ENCODE assay signal across 15 cellular contexts in the genomic region with DNA sequence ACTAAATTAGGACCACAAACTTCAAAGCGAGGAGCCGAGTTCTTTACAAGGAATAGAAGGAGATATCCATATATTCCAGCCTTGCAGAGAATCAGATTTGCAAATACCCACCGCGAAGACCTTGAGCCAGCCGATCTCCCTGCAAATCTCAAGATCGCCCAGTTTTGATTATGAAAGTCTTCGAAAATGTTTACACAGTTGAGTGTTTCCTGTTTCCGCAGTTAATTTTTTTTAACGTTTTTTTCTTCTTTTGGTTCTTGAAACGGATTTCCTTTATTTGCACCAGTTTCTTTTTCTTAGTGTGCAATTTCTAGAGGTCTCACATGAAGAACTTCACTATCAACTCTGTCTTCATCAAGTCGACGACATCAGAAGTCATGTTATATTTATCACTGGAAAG. TPM values are rescaled to one million over a fixed set of nuclear protein-coding genes. Genes with fewer than 3 reads are reported as not detected.
A peak's percentile ranks its signal among the peaks of the same experiment; 100 is the strongest.
DNase-seq lines count a peak whose midpoint lies in the region; ATAC-seq and TF ChIP-seq lines count a peak whose summit lies in the region.
"Had no signal": no experiment of that assay in that cellular context is flagged by ENCODE, and none has a peak within 500 bp of the region (broad histone marks: within the 10 kb centered on the region; RNA-seq: fewer than 3 reads in every experiment).

No MANE protein-coding gene starts in this region.

- H4K20me1 ChIP-seq in GM23338 (replicated peaks; ENCODE audit: insufficient read depth), result peaks cover 36% of the 10 kb centered on the region; the same call in 1 of the 2 replicates
- H4K20me1 ChIP-seq in osteoblast (ENCODE audit: insufficient read depth, low read length), result no peaks in the 10 kb centered on the region

- peaks cover 10 to 19% of the 10 kb centered on the region in 2 donors for H3K27me3 Mint-ChIP-seq in CD4-positive, alpha-beta memory T cell
- H3K27me3 Mint-ChIP-seq in GM23338 (ENCODE audit: insufficient read depth, low read depth, poor library complexity), result peaks cover 85% of the 10 kb centered on the region
- peaks cover 37% of the 10 kb centered on the region for H3K27me3 Mint-ChIP-seq in activated T-cell treated with anti-CD3 and anti-CD28 coated beads, Interleukin-2, amount 50 U/mL, for 4 hours (ENCODE audit: low read depth)
- H3K27me3 Mint-ChIP-seq in naive thymus-derived CD8-positive, alpha-beta T cell, result peaks cover 8 to 47% (median 26%) of the 10 kb centered on the region in 5 donors

- POLR2A ChIA-PET in CD4-positive, alpha-beta memory T cell (lab: Charles Lee; ENCODE audit: partially characterized antibody), result interaction anchor here (1.0 to 2.6 kb wide), 6 partner anchors 8 to 104 kb away, joined by 6 to 26 read pairs (median 10); partner anchors contain the start of gene COMMD3
- POLR2A ChIA-PET in naive thymus-derived CD8-positive, alpha-beta T cell (lab: Charles Lee), result interaction anchor here (0.9 to 2.5 kb wide), 5 partner anchors 8 to 104 kb away, joined by 3 to 17 read pairs (median 8); partner anchors contain the start of genes BMI1 and COMMD3

- 69% methylated on average over 12 of the region's 12 CpGs for WGBS in prostate gland

- H3K27ac Mint-ChIP-seq in CD4-positive, alpha-beta memory T cell, result peak overlapping the region; percentile 86 to 97 (median 94)
- H3K27ac Mint-ChIP-seq in GM23338, result no peak overlapping the region
- peak overlapping the region; percentile 68 to 92 (median 87) for H3K27ac Mint-ChIP-seq in naive thymus-derived CD8-positive, alpha-beta T cell

- TF ChIP-seq CTCF in GM23338 (conservative IDR thresholded peaks at IDR 0.05; ENCODE audit: low read depth in 2 of 2), result no peak
- TF ChIP-seq CTCF in prostate gland (IDR thresholded peaks at IDR 0.05), result no peak
- TF ChIP-seq CTCF in osteoblast (IDR thresholded peaks at IDR 0.05; ENCODE audit: extremely low read depth, low read depth, low read length), result no peak

- H3K4me3 ChIP-seq in CD4-positive, alpha-beta memory T cell (ENCODE audit: low read length in 2 of 2), result peak overlapping the region; percentile 53 to 59
- 0 out of 2 replicates have a peak overlapping the region, but pooled peaks have one; percentile 50 for H3K4me3 ChIP-seq in GM23338
- no peak overlapping the region for H3K4me3 ChIP-seq in prostate gland
- H3K4me3 ChIP-seq in osteoblast (ENCODE audit: insufficient read depth, low read length), result no peak overlapping the region

- H3K4me1 Mint-ChIP-seq in CD4-positive, alpha-beta memory T cell, result peaks cover 21 to 40% (median 31%) of the 10 kb centered on the region in 4 donors
- peaks cover 25% of the 10 kb centered on the region for H3K4me1 Mint-ChIP-seq in GM23338
- peaks cover 34% of the 10 kb centered on the region for H3K4me1 Mint-ChIP-seq in activated T-cell treated with anti-CD3 and anti-CD28 coated beads, Interleukin-2, amount 50 U/mL, for 4 hours (ENCODE audit: low read depth)
- H3K4me1 Mint-ChIP-seq in naive thymus-derived CD8-positive, alpha-beta T cell, result peaks cover 8 to 37% (median 26%) of the 10 kb centered on the region in 4 donors

- H3K9me3 Mint-ChIP-seq in CD4-positive, alpha-beta memory T cell, result peaks cover 0 to 24% (median 5%) of the 10 kb centered on the region in 8 donors
- H3K9me3 Mint-ChIP-seq in GM23338, result peaks cover 3% of the 10 kb centered on the region; the same call in 2 of the 3 replicates
- H3K9me3 Mint-ChIP-seq in activated T-cell treated with anti-CD3 and anti-CD28 coated beads, Interleukin-2, amount 50 U/mL, for 4 hours, result peaks cover 5% of the 10 kb centered on the region
- peaks cover 0 to 22% (median 3%) of the 10 kb centered on the region in 9 donors for H3K9me3 Mint-ChIP-seq in naive thymus-derived CD8-positive, alpha-beta T cell

- H3K27me3 ChIP-seq in CD4-positive, alpha-beta memory T cell (ENCODE audit: insufficient read depth, low read length), result peaks cover 25% of the 10 kb centered on the region
- H3K27me3 ChIP-seq in GM23338 (ENCODE audit: insufficient read depth) (peaks cover 100% of the 10 kb centered on the region), prostate gland (replicated peaks; ENCODE audit: insufficient read depth) (peaks cover 14% of the 10 kb centered on the region), osteoblast (ENCODE audit: insufficient read depth, low read length) (peaks cover 47% of the 10 kb centered on the region)

- H2AFZ ChIP-seq in GM23338 (no peak overlapping the region), osteoblast (ENCODE audit: low read length) (no peak overlapping the region)

- DNase-seq in CD4-positive, alpha-beta memory T cell, result peak; percentile 45 to 76 (median 72)
- DNase-seq in GM23338 (ENCODE audit: low spot score) (no peak), prostate gland (ENCODE audit: low spot score) (no peak), osteoblast (ENCODE audit: insufficient read length, low spot score, missing footprints) (no peak), RKO (ENCODE audit: low spot score) (no peak)
- no peak for DNase-seq in activated T-cell treated with anti-CD3 and anti-CD28 coated beads, Interleukin-2, amount 50 U/mL, for 4 hours
- DNase-seq in naive thymus-derived CD8-positive, alpha-beta T cell, result peak in 3 of 10 donors; percentile 67 to 73 (median 70)
- DNase-seq: activated CD8-positive, alpha-beta memory T cell treated with anti-CD3 and anti-CD28 coated beads, Interleukin-2, amount 50 U/mL, for 48 hours; mammary epithelial cell; NCI-H345; RPMI8226; stimulated activated CD4-positive, alpha-beta T cell treated with anti-CD3 and anti-CD28 coated beads, Interleukin-4, amount 100 ng/mL, for 4 hours had no signal

- peak overlapping the region; percentile 78 to 93 (median 88) for H3K4me3 Mint-ChIP-seq in CD4-positive, alpha-beta memory T cell
- H3K4me3 Mint-ChIP-seq in GM23338, result peak overlapping the region; percentile 55; the same call in 1 of the 3 replicates
- H3K4me3 Mint-ChIP-seq in activated T-cell treated with anti-CD3 and anti-CD28 coated beads, Interleukin-2, amount 50 U/mL, for 4 hours, result peak overlapping the region; percentile 75
- peak overlapping the region; percentile 68 to 84 (median 81) for H3K4me3 Mint-ChIP-seq in naive thymus-derived CD8-positive, alpha-beta T cell

- ATAC-seq in GM23338 (no peak), HG02885 (IDR thresholded peaks at IDR 0.05; ENCODE audit: poor library complexity, unreplicated experiment) (no peak)
- ATAC-seq in activated T-cell treated with anti-CD3 and anti-CD28 coated beads, Interleukin-2, amount 50 U/mL, for 4 hours, result no peak
- ATAC-seq in naive thymus-derived CD8-positive, alpha-beta T cell, result peak; percentile 15 to 20

- H3K79me2 ChIP-seq in GM23338 (replicated peaks; ENCODE audit: insufficient read depth), result no peaks in the 10 kb centered on the region
- no peaks in the 10 kb centered on the region for H3K79me2 ChIP-seq in osteoblast (ENCODE audit: insufficient read depth, low read length)

- no peaks in the 10 kb centered on the region for H3K36me3 ChIP-seq in CD4-positive, alpha-beta memory T cell (ENCODE audit: insufficient read depth, low read length)
- H3K36me3 ChIP-seq in GM23338 (ENCODE audit: insufficient read depth), result no peaks in the 10 kb centered on the region
- H3K36me3 ChIP-seq in prostate gland, result no peaks in the 10 kb centered on the region
- H3K36me3 ChIP-seq in osteoblast (ENCODE audit: insufficient read depth, low read length), result peaks cover 20% of the 10 kb centered on the region

- H3K9me2 ChIP-seq in GM23338 (ENCODE audit: insufficient read depth), result no peaks in the 10 kb centered on the region

- H3K36me3 Mint-ChIP-seq in CD4-positive, alpha-beta memory T cell, result peaks cover 10 to 20% of the 10 kb centered on the region in 2 donors
- H3K36me3 Mint-ChIP-seq in GM23338 (ENCODE audit: low read depth), result no peaks in the 10 kb centered on the region; the same call in 2 of the 3 replicates
- H3K36me3 Mint-ChIP-seq in activated T-cell treated with anti-CD3 and anti-CD28 coated beads, Interleukin-2, amount 50 U/mL, for 4 hours (ENCODE audit: insufficient read depth), result peaks cover 11% of the 10 kb centered on the region
- H3K36me3 Mint-ChIP-seq in naive thymus-derived CD8-positive, alpha-beta T cell, result peaks cover 10 to 18% (median 17%) of the 10 kb centered on the region in 3 donors

- H3K9me3 ChIP-seq in CD4-positive, alpha-beta memory T cell (ENCODE audit: control insufficient read depth in 1 of 2, low read length in 2 of 2), result no peaks in the 10 kb centered on the region
- H3K9me3 ChIP-seq in prostate gland, result no peaks in the 10 kb centered on the region
- H3K9me3 ChIP-seq in osteoblast (ENCODE audit: low read depth, low read length), result no peaks in the 10 kb centered on the region

- intact Hi-C loops in CD4-positive, alpha-beta memory T cell (cut with micrococcal nuclease), result loop anchor here (1.0 to 2.0 kb wide), 3 partner anchors 8 to 330 kb away; partner anchors contain the start of genes COMMD3 and DNAJC1
- intact Hi-C loops in prostate gland (cut with DNase I), result no loop called here

- peak overlapping the region; percentile 79; the same call in 1 of the 2 replicates for H3K4me2 ChIP-seq in GM23338
- H3K4me2 ChIP-seq in osteoblast (ENCODE audit: insufficient read depth, low read length), result no peak overlapping the region

- peaks cover 22% of the 10 kb centered on the region for H3F3A ChIP-seq in GM23338 (replicated peaks; ENCODE audit: low read depth)

- peak overlapping the region; percentile 61 for H3K27ac ChIP-seq in CD4-positive, alpha-beta memory T cell (ENCODE audit: low read depth, low read length)
- H3K27ac ChIP-seq in GM23338 (ENCODE audit: low read depth) (no peak overlapping the region), prostate gland (no peak overlapping the region), osteoblast (ENCODE audit: low read depth, low read length) (no peak overlapping the region)

- CTCF ChIA-PET in CD4-positive, alpha-beta memory T cell (lab: Charles Lee; ENCODE audit: partially characterized antibody), result interaction anchor here (0.9 to 2.6 kb wide), 2 partner anchors 11 to 17 kb away, joined by 3 to 10 read pairs; partner anchors contain the start of gene COMMD3

- no peak for TF ChIP-seq POLR2A in prostate gland (IDR thresholded peaks at IDR 0.05)

- H3K4me1 ChIP-seq in CD4-positive, alpha-beta memory T cell (ENCODE audit: insufficient read depth, low read length), result peaks cover 53% of the 10 kb centered on the region
- peaks cover 46% of the 10 kb centered on the region for H3K4me1 ChIP-seq in GM23338 (ENCODE audit: insufficient read depth)
- H3K4me1 ChIP-seq in prostate gland (replicated peaks), result peaks cover 12% of the 10 kb centered on the region
- H3K4me1 ChIP-seq in osteoblast (ENCODE audit: insufficient read depth, low read length), result no peaks in the 10 kb centered on the region

RNA-seq across cellular contexts. Expression of gene SPAG6, which starts 12.1 kb away (rescaled TPM):
- total RNA-seq in CD4-positive, alpha-beta memory T cell, result not detected
- not detected for polyA plus RNA-seq in CD4-positive, alpha-beta memory T cell
- 0.12 TPM in 1 of 2 replicates, not detected in the other for total RNA-seq in GM23338 (2014; rRNA removed; shearing (Covaris generic))
- 0.21 and 0.33 TPM in 2 replicates for polyA plus RNA-seq in GM23338 (2016; fragmentation: Nextera tagmentation; extraction: Ambion mirVana)
- total RNA-seq in activated T-cell treated with anti-CD3 and anti-CD28 coated beads, Interleukin-2, amount 50 U/mL, for 4 hours, result not detected
- total RNA-seq in naive thymus-derived CD8-positive, alpha-beta T cell, result not detected
- polyA plus RNA-seq in naive thymus-derived CD8-positive, alpha-beta T cell, result not detected
- total RNA-seq in prostate gland (10 to 100 TPM in 1 of 2 donors, 1 to 10 TPM in 1; 5.8 to 20.3 TPM), osteoblast (not detected in 2 replicates)
- total RNA-seq: bronchial epithelial cell, epithelial cell of proximal tubule, mammary epithelial cell had no signal
- polyA plus RNA-seq: mammary epithelial cell had no signal

RNA-seq across cellular contexts. Expression of gene BMI1, which starts 12.3 kb away (rescaled TPM):
- total RNA-seq in CD4-positive, alpha-beta memory T cell, result 100 to 1,000 TPM in 1 of 2 experiments, 10 to 100 TPM in 1; 99.0 to 108 TPM
- polyA plus RNA-seq in CD4-positive, alpha-beta memory T cell, result 10 to 100 TPM; 40.5 to 54.5 TPM
- total RNA-seq in GM23338 (2014; rRNA removed; shearing (Covaris generic)), result 9.7 and 10.7 TPM in 2 replicates
- 2.0 and 2.3 TPM in 2 replicates for polyA plus RNA-seq in GM23338 (2016; fragmentation: Nextera tagmentation; extraction: Ambion mirVana)
- 10 to 100 TPM; 80.9 to 96.1 (median 89.5) TPM for total RNA-seq in activated T-cell treated with anti-CD3 and anti-CD28 coated beads, Interleukin-2, amount 50 U/mL, for 4 hours
- 10 to 100 TPM; 70.2 to 80.3 TPM for total RNA-seq in naive thymus-derived CD8-positive, alpha-beta T cell
- 10 to 100 TPM; 22.5 to 32.9 (median 25.7) TPM for polyA plus RNA-seq in naive thymus-derived CD8-positive, alpha-beta T cell
- total RNA-seq in prostate gland (10 to 100 TPM; 70.8 to 88.4 TPM), osteoblast (64.8 and 73.1 TPM in 2 replicates)

RNA-seq across cellular contexts. Expression of gene COMMD3, which starts 17.0 kb away (rescaled TPM):
- total RNA-seq in CD4-positive, alpha-beta memory T cell, result 10 to 100 TPM; 67.9 to 68.5 TPM
- 10 to 100 TPM; 71.1 to 88.1 TPM for polyA plus RNA-seq in CD4-positive, alpha-beta memory T cell
- total RNA-seq in GM23338 (2014; rRNA removed; shearing (Covaris generic)), result 1.1 and 2.5 TPM in 2 replicates
- 5.2 and 6.0 TPM in 2 replicates for polyA plus RNA-seq in GM23338 (2016; fragmentation: Nextera tagmentation; extraction: Ambion mirVana)
- 10 to 100 TPM; 49.3 to 56.4 (median 51.0) TPM for total RNA-seq in activated T-cell treated with anti-CD3 and anti-CD28 coated beads, Interleukin-2, amount 50 U/mL, for 4 hours
- 10 to 100 TPM; 53.9 to 59.3 TPM for total RNA-seq in naive thymus-derived CD8-positive, alpha-beta T cell
- polyA plus RNA-seq in naive thymus-derived CD8-positive, alpha-beta T cell, result 10 to 100 TPM; 38.5 to 57.8 (median 48.4) TPM
- total RNA-seq in prostate gland (10 to 100 TPM; 30.7 to 38.8 TPM), osteoblast (49.2 and 53.9 TPM in 2 replicates)

Comparison
In these comparisons a context has a peak if more than half of its experiments do, and no peak if none do; other contexts are left out.
1. DNase-seq: peak in CD4-positive, alpha-beta memory T cell (5 of 5); none in GM23338 (single experiment), activated T-cell treated with anti-CD3 and anti-CD28 coated beads, Interleukin-2, amount 50 U/mL, for 4 hours (single experiment), prostate gland (single experiment), osteoblast (single experiment) and RKO (single experiment).
2. H3K4me3 ChIP-seq: peak in CD4-positive, alpha-beta memory T cell (2 of 2) and GM23338 (single experiment); none in prostate gland (0 of 2) and osteoblast (single experiment).
3. ATAC-seq: peak in naive thymus-derived CD8-positive, alpha-beta T cell (2 of 2); none in GM23338 (single experiment), activated T-cell treated with anti-CD3 and anti-CD28 coated beads, Interleukin-2, amount 50 U/mL, for 4 hours (0 of 2) and HG02885 (single experiment).
4. Peak in every context shown above with its lines, with median percentiles within 50 percentile points of each other: H3K4me3 Mint-ChIP-seq.